ENCODE assay signal across 1 cellular context in the genomic region with DNA sequence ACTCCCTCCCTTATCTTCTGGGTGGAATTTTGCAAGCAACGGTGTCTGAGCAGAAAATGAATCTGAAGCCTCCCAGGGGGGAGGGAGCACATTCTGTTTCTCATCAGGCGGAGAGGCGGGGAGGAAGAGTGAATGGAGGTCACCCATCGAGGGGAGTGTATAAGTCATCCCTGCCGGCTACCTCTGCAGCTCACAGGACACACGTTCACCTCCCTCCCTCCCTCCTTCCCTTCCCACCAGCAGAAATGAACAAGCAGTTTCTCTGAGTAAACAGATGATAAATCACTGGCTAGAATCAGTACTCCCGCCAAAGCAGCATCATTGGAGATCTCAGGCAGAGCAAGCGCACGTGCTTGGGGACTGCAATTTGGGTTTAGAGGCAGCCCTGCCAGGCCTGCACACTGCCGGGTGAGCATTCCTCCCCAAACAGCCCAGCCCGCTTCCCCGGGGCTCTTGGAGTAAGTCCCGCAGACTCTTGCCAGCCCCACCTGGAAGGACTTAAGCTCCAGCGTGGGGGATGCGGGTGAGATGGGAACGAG.
TF ChIP-seq lines count a peak whose summit lies in the region.

No MANE protein-coding gene starts in this region.

TF ChIP-seq in HEK293, 187 proteins besides CTCF, POLR2A, EP300 and RAD21 (continued from another document and continues in another):
- TF ChIP-seq, protein P1, sequence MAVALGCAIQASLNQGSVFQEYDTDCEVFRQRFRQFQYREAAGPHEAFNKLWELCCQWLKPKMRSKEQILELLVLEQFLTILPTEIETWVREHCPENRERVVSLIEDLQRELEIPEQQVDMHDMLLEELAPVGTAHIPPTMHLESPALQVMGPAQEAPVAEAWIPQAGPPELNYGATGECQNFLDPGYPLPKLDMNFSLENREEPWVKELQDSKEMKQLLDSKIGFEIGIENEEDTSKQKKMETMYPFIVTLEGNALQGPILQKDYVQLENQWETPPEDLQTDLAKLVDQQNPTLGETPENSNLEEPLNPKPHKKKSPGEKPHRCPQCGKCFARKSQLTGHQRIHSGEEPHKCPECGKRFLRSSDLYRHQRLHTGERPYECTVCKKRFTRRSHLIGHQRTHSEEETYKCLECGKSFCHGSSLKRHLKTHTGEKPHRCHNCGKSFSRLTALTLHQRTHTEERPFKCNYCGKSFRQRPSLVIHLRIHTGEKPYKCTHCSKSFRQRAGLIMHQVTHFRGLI (tag by site-specific recombination; IDR thresholded peaks at IDR 0.05), result no peak
- no peak for TF ChIP-seq ZNF169 (tag by site-specific recombination; IDR thresholded peaks at IDR 0.05)
- TF ChIP-seq SP7 (tag by site-specific recombination; IDR thresholded peaks at IDR 0.05), result peak; percentile 93
- peak; percentile 78 for TF ChIP-seq ZIC2 (tag by site-specific recombination; IDR thresholded peaks at IDR 0.05)
- TF ChIP-seq, protein P2, sequence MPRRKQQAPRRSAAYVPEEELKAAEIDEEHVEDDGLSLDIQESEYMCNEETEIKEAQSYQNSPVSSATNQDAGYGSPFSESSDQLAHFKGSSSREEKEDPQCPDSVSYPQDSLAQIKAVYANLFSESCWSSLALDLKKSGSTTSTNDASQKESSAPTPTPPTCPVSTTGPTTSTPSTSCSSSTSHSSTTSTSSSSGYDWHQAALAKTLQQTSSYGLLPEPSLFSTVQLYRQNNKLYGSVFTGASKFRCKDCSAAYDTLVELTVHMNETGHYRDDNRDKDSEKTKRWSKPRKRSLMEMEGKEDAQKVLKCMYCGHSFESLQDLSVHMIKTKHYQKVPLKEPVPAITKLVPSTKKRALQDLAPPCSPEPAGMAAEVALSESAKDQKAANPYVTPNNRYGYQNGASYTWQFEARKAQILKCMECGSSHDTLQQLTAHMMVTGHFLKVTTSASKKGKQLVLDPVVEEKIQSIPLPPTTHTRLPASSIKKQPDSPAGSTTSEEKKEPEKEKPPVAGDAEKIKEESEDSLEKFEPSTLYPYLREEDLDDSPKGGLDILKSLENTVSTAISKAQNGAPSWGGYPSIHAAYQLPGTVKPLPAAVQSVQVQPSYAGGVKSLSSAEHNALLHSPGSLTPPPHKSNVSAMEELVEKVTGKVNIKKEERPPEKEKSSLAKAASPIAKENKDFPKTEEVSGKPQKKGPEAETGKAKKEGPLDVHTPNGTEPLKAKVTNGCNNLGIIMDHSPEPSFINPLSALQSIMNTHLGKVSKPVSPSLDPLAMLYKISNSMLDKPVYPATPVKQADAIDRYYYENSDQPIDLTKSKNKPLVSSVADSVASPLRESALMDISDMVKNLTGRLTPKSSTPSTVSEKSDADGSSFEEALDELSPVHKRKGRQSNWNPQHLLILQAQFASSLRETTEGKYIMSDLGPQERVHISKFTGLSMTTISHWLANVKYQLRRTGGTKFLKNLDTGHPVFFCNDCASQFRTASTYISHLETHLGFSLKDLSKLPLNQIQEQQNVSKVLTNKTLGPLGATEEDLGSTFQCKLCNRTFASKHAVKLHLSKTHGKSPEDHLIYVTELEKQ (tag by site-specific recombination; IDR thresholded peaks at IDR 0.05; ENCODE audit: borderline replicate concordance), result no peak
- TF ChIP-seq, protein P3, sequence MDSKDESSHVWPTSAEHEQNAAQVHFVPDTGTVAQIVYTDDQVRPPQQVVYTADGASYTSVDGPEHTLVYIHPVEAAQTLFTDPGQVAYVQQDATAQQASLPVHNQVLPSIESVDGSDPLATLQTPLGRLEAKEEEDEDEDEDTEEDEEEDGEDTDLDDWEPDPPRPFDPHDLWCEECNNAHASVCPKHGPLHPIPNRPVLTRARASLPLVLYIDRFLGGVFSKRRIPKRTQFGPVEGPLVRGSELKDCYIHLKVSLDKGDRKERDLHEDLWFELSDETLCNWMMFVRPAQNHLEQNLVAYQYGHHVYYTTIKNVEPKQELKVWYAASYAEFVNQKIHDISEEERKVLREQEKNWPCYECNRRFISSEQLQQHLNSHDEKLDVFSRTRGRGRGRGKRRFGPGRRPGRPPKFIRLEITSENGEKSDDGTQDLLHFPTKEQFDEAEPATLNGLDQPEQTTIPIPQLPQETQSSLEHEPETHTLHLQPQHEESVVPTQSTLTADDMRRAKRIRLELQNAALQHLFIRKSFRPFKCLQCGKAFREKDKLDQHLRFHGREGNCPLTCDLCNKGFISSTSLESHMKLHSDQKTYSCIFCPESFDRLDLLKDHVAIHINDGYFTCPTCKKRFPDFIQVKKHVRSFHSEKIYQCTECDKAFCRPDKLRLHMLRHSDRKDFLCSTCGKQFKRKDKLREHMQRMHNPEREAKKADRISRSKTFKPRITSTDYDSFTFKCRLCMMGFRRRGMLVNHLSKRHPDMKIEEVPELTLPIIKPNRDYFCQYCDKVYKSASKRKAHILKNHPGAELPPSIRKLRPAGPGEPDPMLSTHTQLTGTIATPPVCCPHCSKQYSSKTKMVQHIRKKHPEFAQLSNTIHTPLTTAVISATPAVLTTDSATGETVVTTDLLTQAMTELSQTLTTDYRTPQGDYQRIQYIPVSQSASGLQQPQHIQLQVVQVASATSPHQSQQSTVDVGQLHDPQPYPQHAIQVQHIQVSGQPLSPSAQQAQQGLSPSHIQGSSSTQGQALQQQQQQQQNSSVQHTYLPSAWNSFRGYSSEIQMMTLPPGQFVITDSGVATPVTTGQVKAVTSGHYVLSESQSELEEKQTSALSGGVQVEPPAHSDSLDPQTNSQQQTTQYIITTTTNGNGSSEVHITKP (tag by site-specific recombination; IDR thresholded peaks at IDR 0.05), result peak; percentile 60; the same call in 1 of the 2 replicates
- TF ChIP-seq, protein P4, sequence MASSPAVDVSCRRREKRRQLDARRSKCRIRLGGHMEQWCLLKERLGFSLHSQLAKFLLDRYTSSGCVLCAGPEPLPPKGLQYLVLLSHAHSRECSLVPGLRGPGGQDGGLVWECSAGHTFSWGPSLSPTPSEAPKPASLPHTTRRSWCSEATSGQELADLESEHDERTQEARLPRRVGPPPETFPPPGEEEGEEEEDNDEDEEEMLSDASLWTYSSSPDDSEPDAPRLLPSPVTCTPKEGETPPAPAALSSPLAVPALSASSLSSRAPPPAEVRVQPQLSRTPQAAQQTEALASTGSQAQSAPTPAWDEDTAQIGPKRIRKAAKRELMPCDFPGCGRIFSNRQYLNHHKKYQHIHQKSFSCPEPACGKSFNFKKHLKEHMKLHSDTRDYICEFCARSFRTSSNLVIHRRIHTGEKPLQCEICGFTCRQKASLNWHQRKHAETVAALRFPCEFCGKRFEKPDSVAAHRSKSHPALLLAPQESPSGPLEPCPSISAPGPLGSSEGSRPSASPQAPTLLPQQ (tag by site-specific recombination; IDR thresholded peaks at IDR 0.05), result no peak
- TF ChIP-seq OSR2 (tag by site-specific recombination; IDR thresholded peaks at IDR 0.05), result peak; percentile 49; the same call in 1 of the 2 replicates
- 0 out of 2 replicates have a peak, but pooled peaks have one; percentile 40 for TF ChIP-seq ZNF660 (tag by site-specific recombination; IDR thresholded peaks at IDR 0.05)
- peak; percentile 58 for TF ChIP-seq ZBTB8A (tag by site-specific recombination; IDR thresholded peaks at IDR 0.05)
- TF ChIP-seq ZFP69B (tag by site-specific recombination; IDR thresholded peaks at IDR 0.05), result 0 out of 2 replicates have a peak, but pooled peaks have one; percentile 12
- peak; percentile 88 for TF ChIP-seq FEZF1 (tag by site-specific recombination; IDR thresholded peaks at IDR 0.05)
- TF ChIP-seq SP2 (tag by site-specific recombination; IDR thresholded peaks at IDR 0.05), result peak; percentile 46
- TF ChIP-seq ZNF132 (tag by site-specific recombination; IDR thresholded peaks at IDR 0.05; ENCODE audit: borderline replicate concordance), result no peak
- no peak for TF ChIP-seq ZNF433 (tag by site-specific recombination; IDR thresholded peaks at IDR 0.05; ENCODE audit: low read depth)
- no peak for TF ChIP-seq ZNF133 (tag by site-specific recombination; IDR thresholded peaks at IDR 0.05)
- no peak for TF ChIP-seq ZNF76 (tag by site-specific recombination; IDR thresholded peaks at IDR 0.05; ENCODE audit: borderline replicate concordance, low read depth)
- TF ChIP-seq, protein P5, sequence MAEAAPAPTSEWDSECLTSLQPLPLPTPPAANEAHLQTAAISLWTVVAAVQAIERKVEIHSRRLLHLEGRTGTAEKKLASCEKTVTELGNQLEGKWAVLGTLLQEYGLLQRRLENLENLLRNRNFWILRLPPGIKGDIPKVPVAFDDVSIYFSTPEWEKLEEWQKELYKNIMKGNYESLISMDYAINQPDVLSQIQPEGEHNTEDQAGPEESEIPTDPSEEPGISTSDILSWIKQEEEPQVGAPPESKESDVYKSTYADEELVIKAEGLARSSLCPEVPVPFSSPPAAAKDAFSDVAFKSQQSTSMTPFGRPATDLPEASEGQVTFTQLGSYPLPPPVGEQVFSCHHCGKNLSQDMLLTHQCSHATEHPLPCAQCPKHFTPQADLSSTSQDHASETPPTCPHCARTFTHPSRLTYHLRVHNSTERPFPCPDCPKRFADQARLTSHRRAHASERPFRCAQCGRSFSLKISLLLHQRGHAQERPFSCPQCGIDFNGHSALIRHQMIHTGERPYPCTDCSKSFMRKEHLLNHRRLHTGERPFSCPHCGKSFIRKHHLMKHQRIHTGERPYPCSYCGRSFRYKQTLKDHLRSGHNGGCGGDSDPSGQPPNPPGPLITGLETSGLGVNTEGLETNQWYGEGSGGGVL (tag by site-specific recombination; IDR thresholded peaks at IDR 0.05), result peak; percentile 74
- 0 out of 2 replicates have a peak, but pooled peaks have one; percentile 22 for TF ChIP-seq ZBTB48 (tag by site-specific recombination; IDR thresholded peaks at IDR 0.05)
- no peak for TF ChIP-seq SCRT1 (tag by site-specific recombination; IDR thresholded peaks at IDR 0.05; ENCODE audit: borderline replicate concordance)
- peak; percentile 73 for TF ChIP-seq ZBTB17 (tag by site-specific recombination; IDR thresholded peaks at IDR 0.05)
- TF ChIP-seq, protein P6, sequence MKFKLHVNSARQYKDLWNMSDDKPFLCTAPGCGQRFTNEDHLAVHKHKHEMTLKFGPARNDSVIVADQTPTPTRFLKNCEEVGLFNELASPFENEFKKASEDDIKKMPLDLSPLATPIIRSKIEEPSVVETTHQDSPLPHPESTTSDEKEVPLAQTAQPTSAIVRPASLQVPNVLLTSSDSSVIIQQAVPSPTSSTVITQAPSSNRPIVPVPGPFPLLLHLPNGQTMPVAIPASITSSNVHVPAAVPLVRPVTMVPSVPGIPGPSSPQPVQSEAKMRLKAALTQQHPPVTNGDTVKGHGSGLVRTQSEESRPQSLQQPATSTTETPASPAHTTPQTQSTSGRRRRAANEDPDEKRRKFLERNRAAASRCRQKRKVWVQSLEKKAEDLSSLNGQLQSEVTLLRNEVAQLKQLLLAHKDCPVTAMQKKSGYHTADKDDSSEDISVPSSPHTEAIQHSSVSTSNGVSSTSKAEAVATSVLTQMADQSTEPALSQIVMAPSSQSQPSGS (tag by site-specific recombination; IDR thresholded peaks at IDR 0.05; ENCODE audit: low read depth), result no peak
- peak; percentile 59 for TF ChIP-seq ZNF335 (tag by site-specific recombination; conservative IDR thresholded peaks at IDR 0.05)
- TF ChIP-seq, protein P7, sequence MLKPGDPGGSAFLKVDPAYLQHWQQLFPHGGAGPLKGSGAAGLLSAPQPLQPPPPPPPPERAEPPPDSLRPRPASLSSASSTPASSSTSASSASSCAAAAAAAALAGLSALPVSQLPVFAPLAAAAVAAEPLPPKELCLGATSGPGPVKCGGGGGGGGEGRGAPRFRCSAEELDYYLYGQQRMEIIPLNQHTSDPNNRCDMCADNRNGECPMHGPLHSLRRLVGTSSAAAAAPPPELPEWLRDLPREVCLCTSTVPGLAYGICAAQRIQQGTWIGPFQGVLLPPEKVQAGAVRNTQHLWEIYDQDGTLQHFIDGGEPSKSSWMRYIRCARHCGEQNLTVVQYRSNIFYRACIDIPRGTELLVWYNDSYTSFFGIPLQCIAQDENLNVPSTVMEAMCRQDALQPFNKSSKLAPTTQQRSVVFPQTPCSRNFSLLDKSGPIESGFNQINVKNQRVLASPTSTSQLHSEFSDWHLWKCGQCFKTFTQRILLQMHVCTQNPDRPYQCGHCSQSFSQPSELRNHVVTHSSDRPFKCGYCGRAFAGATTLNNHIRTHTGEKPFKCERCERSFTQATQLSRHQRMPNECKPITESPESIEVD (tag by site-specific recombination; IDR thresholded peaks at IDR 0.05), result peak; percentile 10; the same call in 1 of the 2 replicates
- no peak for TF ChIP-seq ZNF274 (IDR thresholded peaks at IDR 0.05; ENCODE audit: low read length)
- no peak for TF ChIP-seq ZNF274 (tag by site-specific recombination; IDR thresholded peaks at IDR 0.05; ENCODE audit: borderline replicate concordance)
- TF ChIP-seq, protein P8, sequence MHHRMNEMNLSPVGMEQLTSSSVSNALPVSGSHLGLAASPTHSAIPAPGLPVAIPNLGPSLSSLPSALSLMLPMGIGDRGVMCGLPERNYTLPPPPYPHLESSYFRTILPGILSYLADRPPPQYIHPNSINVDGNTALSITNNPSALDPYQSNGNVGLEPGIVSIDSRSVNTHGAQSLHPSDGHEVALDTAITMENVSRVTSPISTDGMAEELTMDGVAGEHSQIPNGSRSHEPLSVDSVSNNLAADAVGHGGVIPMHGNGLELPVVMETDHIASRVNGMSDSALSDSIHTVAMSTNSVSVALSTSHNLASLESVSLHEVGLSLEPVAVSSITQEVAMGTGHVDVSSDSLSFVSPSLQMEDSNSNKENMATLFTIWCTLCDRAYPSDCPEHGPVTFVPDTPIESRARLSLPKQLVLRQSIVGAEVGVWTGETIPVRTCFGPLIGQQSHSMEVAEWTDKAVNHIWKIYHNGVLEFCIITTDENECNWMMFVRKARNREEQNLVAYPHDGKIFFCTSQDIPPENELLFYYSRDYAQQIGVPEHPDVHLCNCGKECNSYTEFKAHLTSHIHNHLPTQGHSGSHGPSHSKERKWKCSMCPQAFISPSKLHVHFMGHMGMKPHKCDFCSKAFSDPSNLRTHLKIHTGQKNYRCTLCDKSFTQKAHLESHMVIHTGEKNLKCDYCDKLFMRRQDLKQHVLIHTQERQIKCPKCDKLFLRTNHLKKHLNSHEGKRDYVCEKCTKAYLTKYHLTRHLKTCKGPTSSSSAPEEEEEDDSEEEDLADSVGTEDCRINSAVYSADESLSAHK (tag by site-specific recombination; IDR thresholded peaks at IDR 0.05), result peak; percentile 65
- TF ChIP-seq GLIS2 (tag by site-specific recombination; IDR thresholded peaks at IDR 0.05), result peak; percentile 37; the same call in 1 of the 2 replicates
- TF ChIP-seq PRDM1 (tag by site-specific recombination; IDR thresholded peaks at IDR 0.05), result peak; percentile 27; the same call in 1 of the 2 replicates
- TF ChIP-seq, protein P9, sequence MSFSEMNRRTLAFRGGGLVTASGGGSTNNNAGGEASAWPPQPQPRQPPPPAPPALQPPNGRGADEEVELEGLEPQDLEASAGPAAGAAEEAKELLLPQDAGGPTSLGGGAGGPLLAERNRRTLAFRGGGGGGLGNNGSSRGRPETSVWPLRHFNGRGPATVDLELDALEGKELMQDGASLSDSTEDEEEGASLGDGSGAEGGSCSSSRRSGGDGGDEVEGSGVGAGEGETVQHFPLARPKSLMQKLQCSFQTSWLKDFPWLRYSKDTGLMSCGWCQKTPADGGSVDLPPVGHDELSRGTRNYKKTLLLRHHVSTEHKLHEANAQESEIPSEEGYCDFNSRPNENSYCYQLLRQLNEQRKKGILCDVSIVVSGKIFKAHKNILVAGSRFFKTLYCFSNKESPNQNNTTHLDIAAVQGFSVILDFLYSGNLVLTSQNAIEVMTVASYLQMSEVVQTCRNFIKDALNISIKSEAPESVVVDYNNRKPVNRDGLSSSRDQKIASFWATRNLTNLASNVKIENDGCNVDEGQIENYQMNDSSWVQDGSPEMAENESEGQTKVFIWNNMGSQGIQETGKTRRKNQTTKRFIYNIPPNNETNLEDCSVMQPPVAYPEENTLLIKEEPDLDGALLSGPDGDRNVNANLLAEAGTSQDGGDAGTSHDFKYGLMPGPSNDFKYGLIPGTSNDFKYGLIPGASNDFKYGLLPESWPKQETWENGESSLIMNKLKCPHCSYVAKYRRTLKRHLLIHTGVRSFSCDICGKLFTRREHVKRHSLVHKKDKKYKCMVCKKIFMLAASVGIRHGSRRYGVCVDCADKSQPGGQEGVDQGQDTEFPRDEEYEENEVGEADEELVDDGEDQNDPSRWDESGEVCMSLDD (tag by site-specific recombination; IDR thresholded peaks at IDR 0.05), result no peak
- TF ChIP-seq ZNF596 (tag by site-specific recombination; IDR thresholded peaks at IDR 0.05), result no peak
- peak; percentile 74; the same call in 1 of the 2 replicates for TF ChIP-seq ZNF600 (tag by site-specific recombination; IDR thresholded peaks at IDR 0.05)
